14 cellular contexts compared by ENCODE assay signal in the genomic region with DNA sequence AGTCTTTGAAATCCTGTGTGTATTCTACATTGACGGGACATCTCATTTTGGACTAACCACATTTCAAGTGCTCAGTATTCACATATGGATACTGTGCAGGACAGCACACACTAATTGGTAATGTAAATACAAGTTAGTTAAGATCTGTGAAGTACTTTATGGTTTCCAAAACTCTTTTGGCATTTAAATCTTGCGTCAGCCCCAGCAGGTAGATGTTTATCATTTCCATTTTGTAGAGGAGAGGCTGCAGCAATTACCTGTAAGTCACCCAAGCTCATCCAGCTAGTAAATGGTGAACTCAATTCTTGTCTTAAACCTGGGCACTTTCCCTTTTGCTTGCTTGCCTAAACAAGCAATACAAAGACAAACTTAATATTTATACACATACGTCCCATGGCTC. TPM values are rescaled to one million over a fixed set of nuclear protein-coding genes. Genes with fewer than 3 reads are reported as not detected.
DNase-seq lines count a peak whose midpoint lies in the region; ATAC-seq and TF ChIP-seq lines count a peak whose summit lies in the region.
"Had no signal": no experiment of that assay in that cellular context is flagged by ENCODE, and none has a peak within 500 bp of the region (broad histone marks: within the 10 kb centered on the region; RNA-seq: fewer than 3 reads in every experiment).

No MANE protein-coding gene starts in this region.

- CTCF ChIA-PET in activated CD4-positive, alpha-beta T cell treated with anti-CD3 and anti-CD28 coated beads, Interleukin-2, amount 10 ng/mL, durations not matched to agents 7 days and 5 days (lab: Charles Lee): no interaction called here

- no peaks in the 10 kb centered on the region for H3K9me3 Mint-ChIP-seq in activated CD4-positive, alpha-beta T cell treated with anti-CD3 and anti-CD28 coated beads, Interleukin-2, amount 10 ng/mL, durations not matched to agents 7 days and 5 days
- H3K9me3 Mint-ChIP-seq in IgD-negative memory B cell (no peaks in the 10 kb centered on the region), progenitor cell of endocrine pancreas (ENCODE audit: low read depth) (no peaks in the 10 kb centered on the region)
- H3K9me3 Mint-ChIP-seq in central memory CD8-positive, alpha-beta T cell: no peaks in the 10 kb centered on the region
- no peaks in the 10 kb centered on the region for H3K9me3 Mint-ChIP-seq in activated T-helper 2 cell treated with anti-CD3 and anti-CD28 coated beads, Interferon-gamma antibody, Interleukin-2, Interleukin-4, amounts not matched to agents 10 μg/mL and 5 μg/mL and 100 μg/mL, durations not matched to agents 14 hours and 24 hours and 36 hours

- no peak for DNase-seq in activated CD4-positive, alpha-beta T cell treated with anti-CD3 and anti-CD28 coated beads, Interleukin-2, amount 10 ng/mL, durations not matched to agents 7 days and 5 days
- DNase-seq in activated CD4-positive, alpha-beta T cell treated with anti-CD3 and anti-CD28 coated beads for 48 hours: no peak
- no peak for DNase-seq in central memory CD8-positive, alpha-beta T cell (ENCODE audit: low spot score in 2 of 2)
- DNase-seq in progenitor cell of endocrine pancreas (ENCODE audit: low spot score, unreplicated experiment) (no peak), GOT3 (lab: John Stamatoyannopoulos, UW) (no peak), cardiac septum (ENCODE audit: low spot score) (no peak)
- DNase-seq in activated T-helper 2 cell treated with anti-CD3 and anti-CD28 coated beads, Interferon-gamma antibody, Interleukin-2, Interleukin-4, amounts not matched to agents 10 μg/mL and 5 μg/mL and 100 μg/mL, durations not matched to agents 14 hours and 24 hours and 36 hours (ENCODE audit: low spot score): no peak
- DNase-seq: colonic mucosa, esophagus squamous epithelium, hippocampal formation, NCI-H1417 treated with DMSO at 0.1 percent for 48 hours, NCI-H345 had no signal

- peak overlapping the region; percentile 41 for H3K27ac Mint-ChIP-seq in activated CD4-positive, alpha-beta T cell treated with anti-CD3 and anti-CD28 coated beads, Interleukin-2, amount 10 ng/mL, durations not matched to agents 7 days and 5 days
- H3K27ac Mint-ChIP-seq in IgD-negative memory B cell: peak overlapping the region in 2 of 3 donors; percentile 67 to 93
- peak overlapping the region; percentile 99 for H3K27ac Mint-ChIP-seq in central memory CD8-positive, alpha-beta T cell (ENCODE audit: low read depth)
- no peak overlapping the region for H3K27ac Mint-ChIP-seq in progenitor cell of endocrine pancreas
- no peak overlapping the region for H3K27ac Mint-ChIP-seq in activated T-helper 2 cell treated with anti-CD3 and anti-CD28 coated beads, Interferon-gamma antibody, Interleukin-2, Interleukin-4, amounts not matched to agents 10 μg/mL and 5 μg/mL and 100 μg/mL, durations not matched to agents 14 hours and 24 hours and 36 hours

- peaks cover 14% of the 10 kb centered on the region for H3K36me3 Mint-ChIP-seq in activated CD4-positive, alpha-beta T cell treated with anti-CD3 and anti-CD28 coated beads, Interleukin-2, amount 10 ng/mL, durations not matched to agents 7 days and 5 days (ENCODE audit: low read depth)
- H3K36me3 Mint-ChIP-seq in IgD-negative memory B cell: no peaks in the 10 kb centered on the region
- H3K36me3 Mint-ChIP-seq in central memory CD8-positive, alpha-beta T cell (ENCODE audit: insufficient read depth): peaks cover 21% of the 10 kb centered on the region
- peaks cover 4% of the 10 kb centered on the region for H3K36me3 Mint-ChIP-seq in progenitor cell of endocrine pancreas (ENCODE audit: insufficient read depth)
- H3K36me3 Mint-ChIP-seq in activated T-helper 2 cell treated with anti-CD3 and anti-CD28 coated beads, Interferon-gamma antibody, Interleukin-2, Interleukin-4, amounts not matched to agents 10 μg/mL and 5 μg/mL and 100 μg/mL, durations not matched to agents 14 hours and 24 hours and 36 hours (ENCODE audit: low read depth): peaks cover 8% of the 10 kb centered on the region

- POLR2A ChIA-PET in activated CD4-positive, alpha-beta T cell treated with anti-CD3 and anti-CD28 coated beads, Interleukin-2, amount 10 ng/mL, durations not matched to agents 7 days and 5 days (lab: Charles Lee): interaction anchor here (0.6 kb wide), 1 partner anchor 160 kb away, joined by 8 read pairs; the partner anchor contains the start of gene PAIP2B

- H3K4me3 Mint-ChIP-seq in activated CD4-positive, alpha-beta T cell treated with anti-CD3 and anti-CD28 coated beads, Interleukin-2, amount 10 ng/mL, durations not matched to agents 7 days and 5 days: peak overlapping the region; percentile 42
- peak overlapping the region; percentile 35 to 96 (median 65) for H3K4me3 Mint-ChIP-seq in IgD-negative memory B cell
- no peak overlapping the region for H3K4me3 Mint-ChIP-seq in central memory CD8-positive, alpha-beta T cell
- peak overlapping the region; percentile 23 for H3K4me3 Mint-ChIP-seq in progenitor cell of endocrine pancreas (ENCODE audit: low read depth)
- H3K4me3 Mint-ChIP-seq in activated T-helper 2 cell treated with anti-CD3 and anti-CD28 coated beads, Interferon-gamma antibody, Interleukin-2, Interleukin-4, amounts not matched to agents 10 μg/mL and 5 μg/mL and 100 μg/mL, durations not matched to agents 14 hours and 24 hours and 36 hours (ENCODE audit: low read depth): no peak overlapping the region

- H3K27me3 Mint-ChIP-seq in activated CD4-positive, alpha-beta T cell treated with anti-CD3 and anti-CD28 coated beads, Interleukin-2, amount 10 ng/mL, durations not matched to agents 7 days and 5 days: peaks cover 5% of the 10 kb centered on the region
- H3K27me3 Mint-ChIP-seq in IgD-negative memory B cell (no peaks in the 10 kb centered on the region), progenitor cell of endocrine pancreas (peaks cover 9% of the 10 kb centered on the region)
- H3K27me3 Mint-ChIP-seq in central memory CD8-positive, alpha-beta T cell: no peaks in the 10 kb centered on the region
- H3K27me3 Mint-ChIP-seq in activated T-helper 2 cell treated with anti-CD3 and anti-CD28 coated beads, Interferon-gamma antibody, Interleukin-2, Interleukin-4, amounts not matched to agents 10 μg/mL and 5 μg/mL and 100 μg/mL, durations not matched to agents 14 hours and 24 hours and 36 hours (ENCODE audit: low read depth): peaks cover 6% of the 10 kb centered on the region

- intact Hi-C loops in activated T-helper 2 cell treated with anti-CD3 and anti-CD28 coated beads, Interferon-gamma antibody, Interleukin-2, Interleukin-4, amounts not matched to agents 10 μg/mL and 5 μg/mL and 100 μg/mL, durations not matched to agents 14 hours and 24 hours and 36 hours (cut with micrococcal nuclease): no loop called here
- intact Hi-C loops in cardiac septum (cut with DNase I): loop anchor here (5.0 kb wide), 1 partner anchor 75 kb away; the partner anchor contains the start of gene TEX261

- ATAC-seq in central memory CD8-positive, alpha-beta T cell (replicated peaks; ENCODE audit: extremely low read depth, poor library complexity, severe bottlenecking): no peak
- ATAC-seq: Panc1 had no signal

- TF ChIP-seq CTCF in progenitor cell of endocrine pancreas (IDR thresholded peaks at IDR 0.05; ENCODE audit: unreplicated experiment): no peak

- peaks cover 38% of the 10 kb centered on the region for H3K4me1 Mint-ChIP-seq in activated CD4-positive, alpha-beta T cell treated with anti-CD3 and anti-CD28 coated beads, Interleukin-2, amount 10 ng/mL, durations not matched to agents 7 days and 5 days
- H3K4me1 Mint-ChIP-seq in IgD-negative memory B cell (peaks cover 43 to 62% (median 48%) of the 10 kb centered on the region in 3 donors), progenitor cell of endocrine pancreas (ENCODE audit: low read depth) (peaks cover 16% of the 10 kb centered on the region)
- H3K4me1 Mint-ChIP-seq in central memory CD8-positive, alpha-beta T cell: peaks cover 43% of the 10 kb centered on the region
- H3K4me1 Mint-ChIP-seq in activated T-helper 2 cell treated with anti-CD3 and anti-CD28 coated beads, Interferon-gamma antibody, Interleukin-2, Interleukin-4, amounts not matched to agents 10 μg/mL and 5 μg/mL and 100 μg/mL, durations not matched to agents 14 hours and 24 hours and 36 hours (ENCODE audit: low read depth): peaks cover 37% of the 10 kb centered on the region

RNA-seq across cellular contexts. Expression of gene NAGK, which starts 1.6 kb away (rescaled TPM):
- 10 to 100 TPM; 81.1 to 83.6 TPM for total RNA-seq in activated CD4-positive, alpha-beta T cell treated with anti-CD3 and anti-CD28 coated beads, Interleukin-2, amount 10 ng/mL, durations not matched to agents 7 days and 5 days
- 121 TPM for polyA plus RNA-seq in IgD-negative memory B cell
- total RNA-seq in progenitor cell of endocrine pancreas (115 and 127 TPM in 2 replicates), cardiac septum (45.0 TPM)
- 59.3 and 62.4 TPM in 2 replicates for total RNA-seq in activated T-helper 2 cell treated with anti-CD3 and anti-CD28 coated beads, Interferon-gamma antibody, Interleukin-2, Interleukin-4, amounts not matched to agents 10 μg/mL and 5 μg/mL and 100 μg/mL, durations not matched to agents 14 hours and 24 hours and 36 hours

Comparison
In these comparisons a context has a peak if more than half of its experiments do, and no peak if none do; other contexts are left out.
1. H3K27ac Mint-ChIP-seq: peak in activated CD4-positive, alpha-beta T cell treated with anti-CD3 and anti-CD28 coated beads, Interleukin-2, amount 10 ng/mL, durations not matched to agents 7 days and 5 days (single experiment), IgD-negative memory B cell (2 of 3) and central memory CD8-positive, alpha-beta T cell (single experiment); none in progenitor cell of endocrine pancreas (single experiment) and activated T-helper 2 cell treated with anti-CD3 and anti-CD28 coated beads, Interferon-gamma antibody, Interleukin-2, Interleukin-4, amounts not matched to agents 10 μg/mL and 5 μg/mL and 100 μg/mL, durations not matched to agents 14 hours and 24 hours and 36 hours (single experiment).
2. H3K4me3 Mint-ChIP-seq: peak in activated CD4-positive, alpha-beta T cell treated with anti-CD3 and anti-CD28 coated beads, Interleukin-2, amount 10 ng/mL, durations not matched to agents 7 days and 5 days (single experiment), IgD-negative memory B cell (4 of 4) and progenitor cell of endocrine pancreas (single experiment); none in central memory CD8-positive, alpha-beta T cell (single experiment) and activated T-helper 2 cell treated with anti-CD3 and anti-CD28 coated beads, Interferon-gamma antibody, Interleukin-2, Interleukin-4, amounts not matched to agents 10 μg/mL and 5 μg/mL and 100 μg/mL, durations not matched to agents 14 hours and 24 hours and 36 hours (single experiment).